1 cellular context compared by ENCODE assay signal in the genomic region with DNA sequence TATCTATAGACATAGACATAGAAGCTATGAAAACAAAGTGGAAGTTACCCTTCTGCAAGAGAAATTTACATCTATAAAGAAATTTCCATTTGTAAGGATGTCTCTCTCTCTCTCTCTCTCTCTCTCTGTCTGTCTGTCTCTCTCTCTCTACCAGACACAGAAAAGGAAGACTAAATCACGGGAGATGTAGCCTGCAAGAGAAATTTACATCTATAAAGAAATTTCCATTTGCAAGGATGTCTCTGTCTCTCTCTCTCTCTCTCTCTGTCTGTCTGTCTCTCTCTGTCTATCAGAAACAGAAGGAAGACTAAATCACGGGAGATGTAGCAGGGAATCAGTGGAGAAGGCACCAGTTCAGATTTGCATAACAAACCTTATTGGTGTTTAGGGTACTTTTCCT.
TF ChIP-seq lines count a peak whose summit lies in the region.

No MANE protein-coding gene starts in this region.

TF ChIP-seq in GM23338, 12 proteins besides CTCF, POLR2A, EP300 and RAD21 (continued from another document):
- TF ChIP-seq, protein P1, sequence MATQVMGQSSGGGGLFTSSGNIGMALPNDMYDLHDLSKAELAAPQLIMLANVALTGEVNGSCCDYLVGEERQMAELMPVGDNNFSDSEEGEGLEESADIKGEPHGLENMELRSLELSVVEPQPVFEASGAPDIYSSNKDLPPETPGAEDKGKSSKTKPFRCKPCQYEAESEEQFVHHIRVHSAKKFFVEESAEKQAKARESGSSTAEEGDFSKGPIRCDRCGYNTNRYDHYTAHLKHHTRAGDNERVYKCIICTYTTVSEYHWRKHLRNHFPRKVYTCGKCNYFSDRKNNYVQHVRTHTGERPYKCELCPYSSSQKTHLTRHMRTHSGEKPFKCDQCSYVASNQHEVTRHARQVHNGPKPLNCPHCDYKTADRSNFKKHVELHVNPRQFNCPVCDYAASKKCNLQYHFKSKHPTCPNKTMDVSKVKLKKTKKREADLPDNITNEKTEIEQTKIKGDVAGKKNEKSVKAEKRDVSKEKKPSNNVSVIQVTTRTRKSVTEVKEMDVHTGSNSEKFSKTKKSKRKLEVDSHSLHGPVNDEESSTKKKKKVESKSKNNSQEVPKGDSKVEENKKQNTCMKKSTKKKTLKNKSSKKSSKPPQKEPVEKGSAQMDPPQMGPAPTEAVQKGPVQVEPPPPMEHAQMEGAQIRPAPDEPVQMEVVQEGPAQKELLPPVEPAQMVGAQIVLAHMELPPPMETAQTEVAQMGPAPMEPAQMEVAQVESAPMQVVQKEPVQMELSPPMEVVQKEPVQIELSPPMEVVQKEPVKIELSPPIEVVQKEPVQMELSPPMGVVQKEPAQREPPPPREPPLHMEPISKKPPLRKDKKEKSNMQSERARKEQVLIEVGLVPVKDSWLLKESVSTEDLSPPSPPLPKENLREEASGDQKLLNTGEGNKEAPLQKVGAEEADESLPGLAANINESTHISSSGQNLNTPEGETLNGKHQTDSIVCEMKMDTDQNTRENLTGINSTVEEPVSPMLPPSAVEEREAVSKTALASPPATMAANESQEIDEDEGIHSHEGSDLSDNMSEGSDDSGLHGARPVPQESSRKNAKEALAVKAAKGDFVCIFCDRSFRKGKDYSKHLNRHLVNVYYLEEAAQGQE (IDR thresholded peaks at IDR 0.05; ENCODE audit: unreplicated experiment) = no peak
- TF ChIP-seq CREB1 (CRISPR knock-in tag; IDR thresholded peaks at IDR 0.05; ENCODE audit: low read depth) = no peak
- no peak for TF ChIP-seq EZH2 (IDR thresholded peaks at IDR 0.05; ENCODE audit: low read depth, unreplicated experiment)
- TF ChIP-seq EZH2phosphoT487 (IDR thresholded peaks at IDR 0.05; ENCODE audit: unreplicated experiment) = no peak
- no peak for TF ChIP-seq POLR2AphosphoS5 (IDR thresholded peaks at IDR 0.05; ENCODE audit: low read depth)
TF ChIP-seq in GM23338: peak in this region for 0.
